8 cellular contexts compared by ENCODE assay signal in genomic region chr2:28274911-28275685, GRCh38.
DNase-seq lines count a peak whose midpoint lies in the region; ATAC-seq and TF ChIP-seq lines count a peak whose summit lies in the region.

No MANE protein-coding gene starts in this region.

- intact Hi-C loops in breast epithelium (cut with DNase I; ENCODE audit: low total_unique reads) (no loop called here), spleen (cut with DNase I; ENCODE audit: low total_unique reads) (no loop called here)

- H3K36me3 ChIP-seq in breast epithelium = no peaks in the 10 kb centered on the region
- no peaks in the 10 kb centered on the region for H3K36me3 ChIP-seq in mesendoderm (ENCODE audit: control insufficient read depth, insufficient read depth, low read length)
- H3K36me3 ChIP-seq in spleen = peaks cover 0 to 10% (median 0%) of the 10 kb centered on the region in 6 donors

- WGBS in mesendoderm (ENCODE audit: extremely low coverage, insufficient coverage, low lambda C conversion rate) = no CpG with 5 or more reads among the region's 11 CpGs
- 41 to 61% (median 47%) methylated on average over 11 of the region's 11 CpGs for WGBS in spleen, 5 donors

- no peak for ATAC-seq in HG02642 (IDR thresholded peaks at IDR 0.05; ENCODE audit: poor library complexity, unreplicated experiment)

- no peak overlapping the region for H3K23ac ChIP-seq in mesendoderm (ENCODE audit: low read length)

- peak overlapping the region; percentile 46 for H3K4ac ChIP-seq in mesendoderm (ENCODE audit: low read depth, low read length)

- H4K8ac ChIP-seq in mesendoderm (ENCODE audit: low read depth, low read length) = no peak overlapping the region

- H3K4me3 ChIP-seq in breast epithelium (no peak overlapping the region), mesendoderm (ENCODE audit: low read length) (no peak overlapping the region), spleen (no peak overlapping the region)

- no peak for TF ChIP-seq POLR2A in breast epithelium (IDR thresholded peaks at IDR 0.05)
- TF ChIP-seq POLR2A in spleen (IDR thresholded peaks at IDR 0.05) = no peak

- no peak overlapping the region for H2BK15ac ChIP-seq in mesendoderm (replicated peaks; ENCODE audit: low read depth)

- no peaks in the 10 kb centered on the region for H3K9me3 Mint-ChIP-seq in mesothelial cell of epicardium

- peaks cover 17% of the 10 kb centered on the region for H3K4me1 Mint-ChIP-seq in mesothelial cell of epicardium

- peak overlapping the region; percentile 13 for H2BK5ac ChIP-seq in mesendoderm (ENCODE audit: low read length)

- peaks cover 3% of the 10 kb centered on the region for H3K36me3 Mint-ChIP-seq in mesothelial cell of epicardium

- no peak overlapping the region for H4K5ac ChIP-seq in mesendoderm (ENCODE audit: low read length)

- H3K9me3 ChIP-seq in breast epithelium (no peaks in the 10 kb centered on the region), spleen (no peaks in the 10 kb centered on the region)

- peak; percentile 86 for TF ChIP-seq EP300 in Ishikawa (IDR thresholded peaks at IDR 0.05; ENCODE audit: borderline replicate concordance)

- H3K79me2 ChIP-seq in mesendoderm (ENCODE audit: control insufficient read depth, insufficient read depth, low read length) = no peaks in the 10 kb centered on the region

- TF ChIP-seq CTCF in breast epithelium (IDR thresholded peaks at IDR 0.05) (no peak), spleen (IDR thresholded peaks at IDR 0.05 in 8 of 11, conservative IDR thresholded peaks at IDR 0.05 in 3 of 11) (no peak), mesothelial cell of epicardium (IDR thresholded peaks at IDR 0.05; ENCODE audit: unreplicated experiment) (no peak)

- peak; percentile 8; the same call in 1 of the 2 replicates for TF ChIP-seq RAD21 in Ishikawa (IDR thresholded peaks at IDR 0.05; ENCODE audit: low read depth)

- H3K4me1 ChIP-seq in breast epithelium (no peaks in the 10 kb centered on the region), mesendoderm (ENCODE audit: control insufficient read depth, low read depth, low read length) (peaks cover 5% of the 10 kb centered on the region), spleen (peaks cover 0 to 35% (median 11%) of the 10 kb centered on the region in 6 donors)

- no peak overlapping the region for H3K9ac ChIP-seq in mesendoderm (ENCODE audit: low read length)

- H3K56ac ChIP-seq in mesendoderm (ENCODE audit: low read length) = peak overlapping the region; percentile 65

- H2BK120ac ChIP-seq in mesendoderm (ENCODE audit: low read depth, low read length) = no peak overlapping the region

- H3K79me1 ChIP-seq in mesendoderm (ENCODE audit: low read length) = no peaks in the 10 kb centered on the region

- H3K4me2 ChIP-seq in mesendoderm (ENCODE audit: low read length) = no peak overlapping the region

- H3K27me3 Mint-ChIP-seq in mesothelial cell of epicardium (ENCODE audit: low read depth) = no peaks in the 10 kb centered on the region

- no peak overlapping the region for H3K4me3 Mint-ChIP-seq in mesothelial cell of epicardium

- H3K27me3 ChIP-seq in breast epithelium (no peaks in the 10 kb centered on the region), mesendoderm (ENCODE audit: insufficient read depth, low read length, poor library complexity) (no peaks in the 10 kb centered on the region), spleen (replicated peaks in 1 of 7) (no peaks in the 10 kb centered on the region)

- H3K27ac Mint-ChIP-seq in mesothelial cell of epicardium = no peak overlapping the region

- peak overlapping the region; percentile 9 for H3K18ac ChIP-seq in mesendoderm (ENCODE audit: low read length)

- no peak overlapping the region for H2AK5ac ChIP-seq in mesendoderm (ENCODE audit: low read length)

- DNase-seq in AG20443 (ENCODE audit: low spot score) (peak; percentile 51), breast epithelium (ENCODE audit: low spot score in 2 of 2) (no peak), mesendoderm (peak; percentile 89), SKM-1 (lab: John Stamatoyannopoulos, UW; ENCODE audit: unreplicated experiment) (no peak), spleen (no peak), mesothelial cell of epicardium (ENCODE audit: low spot score in 2 of 2, unreplicated experiment in 2 of 2) (no peak)

- H3K27ac ChIP-seq in breast epithelium (peak overlapping the region; percentile 20 to 44), mesendoderm (ENCODE audit: low read depth, low read length) (peak overlapping the region; percentile 54), spleen (peak overlapping the region in 4 of 8 donors; percentile 24 to 58 (median 35))

TF ChIP-seq in Ishikawa, 13 proteins besides CTCF, POLR2A, EP300 and RAD21:
- TF ChIP-seq TCF12 (IDR thresholded peaks at IDR 0.05; ENCODE audit: low read depth) (peak; percentile 76), NFIC (IDR thresholded peaks at IDR 0.05) (peak; percentile 31; the same call in 1 of the 2 replicates), CREB1 (IDR thresholded peaks at IDR 0.05; ENCODE audit: low read depth) (no peak), FOXM1 (IDR thresholded peaks at IDR 0.05; ENCODE audit: borderline replicate concordance, low read depth) (peak; percentile 81), ZBTB7A (IDR thresholded peaks at IDR 0.05; ENCODE audit: low read depth) (no peak), TEAD4 (IDR thresholded peaks at IDR 0.05) (peak; percentile 65), YY1 (IDR thresholded peaks at IDR 0.05; ENCODE audit: low read depth) (no peak), TAF1 (IDR thresholded peaks at IDR 0.05; ENCODE audit: low read depth) (0 out of 2 replicates have a peak, but pooled peaks have one; percentile 17), USF1 (IDR thresholded peaks at IDR 0.05) (peak; percentile 79), EGR1 (IDR thresholded peaks at IDR 0.05) (no peak), MAX (IDR thresholded peaks at IDR 0.05) (peak; percentile 54), REST (IDR thresholded peaks at IDR 0.05; ENCODE audit: low read depth) (no peak), CEBPB (IDR thresholded peaks at IDR 0.05) (0 out of 2 replicates have a peak, but pooled peaks have one; percentile 17)
TF ChIP-seq in Ishikawa: peak in this region for 8.

Comparison
In these comparisons a context has a peak if more than half of its experiments do, and no peak if none do; other contexts are left out.
1. DNase-seq: peak in AG20443 (single experiment) and mesendoderm (single experiment); none in breast epithelium (0 of 2), SKM-1 (single experiment), spleen (single experiment) and mesothelial cell of epicardium (0 of 2).